Comparison of ENCODE assay signal across 12 cellular contexts in genomic region chr18:56890632-56891031, GRCh38.
A peak's percentile ranks its signal among the peaks of the same experiment; 100 is the strongest.
DNase-seq lines count a peak whose midpoint lies in the region; ATAC-seq and TF ChIP-seq lines count a peak whose summit lies in the region.
"Had no signal": no experiment of that assay in that cellular context is flagged by ENCODE, and none has a peak within 500 bp of the region (broad histone marks: within the 10 kb centered on the region; RNA-seq: fewer than 3 reads in every experiment).

No MANE protein-coding gene starts in this region.

- H3K27me3 ChIP-seq in BJ (ENCODE audit: control insufficient read depth, insufficient read depth, low read length), result no peaks in the 10 kb centered on the region; the same call in 1 of the 2 replicates
- H3K27me3 ChIP-seq in MG63, result no peaks in the 10 kb centered on the region

- TF ChIP-seq CTCF in BJ (IDR thresholded peaks at IDR 0.05; ENCODE audit: insufficient read depth, low read depth, low read length), result no peak

- H3K9me3 ChIP-seq in MG63 (no peaks in the 10 kb centered on the region), mesodermal cell (ENCODE audit: control insufficient read depth, low read length) (no peaks in the 10 kb centered on the region), T-helper 17 cell (ENCODE audit: control insufficient read depth, low read length, poor library complexity, severe bottlenecking) (no peaks in the 10 kb centered on the region)

- H3K27me3 Mint-ChIP-seq in T-helper 17 cell, result no peaks in the 10 kb centered on the region
- H3K27me3 Mint-ChIP-seq: IgD-negative memory B cell had no signal

- H3K4me3 ChIP-seq in BJ (ENCODE audit: low read depth, low read length), result no peak overlapping the region
- H3K4me3 ChIP-seq in MG63, result no peak overlapping the region
- H3K4me3 ChIP-seq in mesodermal cell (ENCODE audit: extremely low read depth, insufficient read depth, low read length, poor library complexity, severe bottlenecking), result no peak overlapping the region

- ATAC-seq in GM18870 (IDR thresholded peaks at IDR 0.05; ENCODE audit: unreplicated experiment) (no peak), T-helper 17 cell (no peak)

- peak; percentile 84 for DNase-seq in BJ (ENCODE audit: low read depth)
- DNase-seq in MG63, result peak; percentile 39
- DNase-seq in dermis blood vessel endothelial cell, result peak; percentile 70
- no peak for DNase-seq in GDM1 (lab: John Stamatoyannopoulos, UW)
- DNase-seq in T-helper 17 cell, result no peak
- no peak for DNase-seq in stimulated activated CD4-positive, alpha-beta T cell treated with anti-CD3 and anti-CD28 coated beads, Interleukin-2, amount 100 ng/mL, for 24 hours
- DNase-seq: activated T-cell treated with anti-CD3 and anti-CD28 coated beads, Interleukin-2, amount 50 U/mL, for 48 hours; effector CD8-positive, alpha-beta T cell; NCI-H526 had no signal

- H3K36me3 Mint-ChIP-seq in T-helper 17 cell (ENCODE audit: low read depth), result no peaks in the 10 kb centered on the region

- H3K4me3 Mint-ChIP-seq in T-helper 17 cell, result no peak overlapping the region
- H3K4me3 Mint-ChIP-seq: IgD-negative memory B cell had no signal

- H3K36me3 ChIP-seq in BJ (ENCODE audit: control insufficient read depth, insufficient read depth, low read length) (no peaks in the 10 kb centered on the region), MG63 (no peaks in the 10 kb centered on the region), mesodermal cell (ENCODE audit: control insufficient read depth, insufficient read depth, low read length) (no peaks in the 10 kb centered on the region)

- peaks cover 14% of the 10 kb centered on the region for H3K4me1 Mint-ChIP-seq in T-helper 17 cell

- no peak overlapping the region for H3K27ac Mint-ChIP-seq in T-helper 17 cell
- H3K27ac Mint-ChIP-seq: IgD-negative memory B cell had no signal

- peaks cover 36% of the 10 kb centered on the region for H3K4me1 ChIP-seq in mesodermal cell (ENCODE audit: control insufficient read depth, insufficient read depth, low read length, poor library complexity, severe bottlenecking)

- peak overlapping the region; percentile 88 for H3K27ac ChIP-seq in mesodermal cell (ENCODE audit: low read depth, low read length, severe bottlenecking)

- CTCF ChIA-PET in BJ (lab: Yijun Ruan, JAX), result interaction anchor here (0.6 kb wide), 2 partner anchors 124 to 1639 kb away, joined by 3 read pairs; no protein-coding TSS in a partner anchor

- POLR2A ChIA-PET in BJ (lab: Charles Lee), result interaction anchor here (0.5 kb wide), 1 partner anchor 27 kb away, joined by 3 read pairs; no protein-coding TSS in a partner anchor

- 44 to 46% methylated on average over 1 of the region's 1 CpG for WGBS in mesodermal cell (ENCODE audit: insufficient coverage in 2 of 2), 2 experiments

Comparison
In these comparisons a context has a peak if more than half of its experiments do, and no peak if none do; other contexts are left out.
1. DNase-seq: peak in BJ (single experiment), MG63 (single experiment) and dermis blood vessel endothelial cell (single experiment); none in GDM1 (single experiment), T-helper 17 cell (0 of 3) and stimulated activated CD4-positive, alpha-beta T cell treated with anti-CD3 and anti-CD28 coated beads, Interleukin-2, amount 100 ng/mL, for 24 hours (0 of 2).